ENCODE assay signal across 1 cellular context in the genomic region with DNA sequence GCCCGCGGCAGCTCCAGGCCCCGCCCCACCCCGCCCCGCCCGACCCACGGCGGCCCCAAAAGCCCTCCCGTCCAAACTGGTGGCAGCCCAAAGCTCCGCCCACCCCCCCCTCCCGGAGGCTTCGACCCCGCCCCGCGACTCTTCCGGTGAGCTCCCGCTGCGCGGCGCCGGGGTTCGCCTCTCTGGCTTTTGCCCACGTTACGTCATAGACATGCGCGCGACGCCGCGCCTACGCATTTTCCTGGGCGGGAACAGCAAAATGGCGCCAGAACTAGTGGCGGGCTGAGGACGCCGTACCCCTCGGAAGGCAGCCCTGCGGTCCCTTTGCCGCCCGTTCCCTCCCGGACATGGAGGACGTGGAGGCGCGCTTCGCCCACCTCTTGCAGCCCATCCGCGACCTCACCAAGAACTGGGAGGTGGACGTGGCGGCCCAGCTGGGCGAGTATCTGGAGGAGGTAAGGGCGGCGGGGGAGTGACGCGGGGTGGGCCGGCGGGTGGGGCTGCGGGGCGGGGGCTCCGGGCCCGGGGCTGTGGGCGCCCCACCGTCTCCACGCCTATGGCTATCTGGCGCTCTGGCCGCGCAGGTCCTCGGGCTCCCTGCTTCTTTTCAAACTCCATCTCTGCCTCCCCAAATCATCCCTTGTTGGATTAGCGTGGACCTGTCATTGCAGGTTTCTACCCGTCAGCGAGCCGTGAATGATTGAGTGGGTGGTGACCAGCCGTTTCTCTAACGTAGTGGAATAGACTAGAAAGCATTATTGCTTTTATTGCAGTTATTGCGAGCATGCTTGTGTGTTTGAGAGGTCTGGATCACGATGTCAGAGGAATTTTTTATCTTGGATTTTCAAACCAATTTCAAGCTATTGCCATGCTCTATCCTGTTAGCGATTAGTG.
A peak's percentile ranks its signal among the peaks of the same experiment; 100 is the strongest.
TF ChIP-seq lines count a peak whose summit lies in the region.

A gene (plus strand): TSS at position 234 of the 894 bp plus-strand sequence. CDS start 114 bp downstream, at position 348.

TF ChIP-seq in WTC11, 78 proteins besides CTCF, POLR2A, EP300 and RAD21 (continued from another document and continues in another):
- TF ChIP-seq RELA (CRISPR knock-in tag; IDR thresholded peaks at IDR 0.05; ENCODE audit: borderline replicate concordance) = no peak
- TF ChIP-seq EMX1 (CRISPR knock-in tag; IDR thresholded peaks at IDR 0.05) = no peak
- TF ChIP-seq CREM (CRISPR knock-in tag; IDR thresholded peaks at IDR 0.05) = peak; percentile 97
- TF ChIP-seq TEAD1 (CRISPR knock-in tag; IDR thresholded peaks at IDR 0.05) = peak; percentile 78; the same call in 1 of the 2 replicates
- TF ChIP-seq, protein P1, sequence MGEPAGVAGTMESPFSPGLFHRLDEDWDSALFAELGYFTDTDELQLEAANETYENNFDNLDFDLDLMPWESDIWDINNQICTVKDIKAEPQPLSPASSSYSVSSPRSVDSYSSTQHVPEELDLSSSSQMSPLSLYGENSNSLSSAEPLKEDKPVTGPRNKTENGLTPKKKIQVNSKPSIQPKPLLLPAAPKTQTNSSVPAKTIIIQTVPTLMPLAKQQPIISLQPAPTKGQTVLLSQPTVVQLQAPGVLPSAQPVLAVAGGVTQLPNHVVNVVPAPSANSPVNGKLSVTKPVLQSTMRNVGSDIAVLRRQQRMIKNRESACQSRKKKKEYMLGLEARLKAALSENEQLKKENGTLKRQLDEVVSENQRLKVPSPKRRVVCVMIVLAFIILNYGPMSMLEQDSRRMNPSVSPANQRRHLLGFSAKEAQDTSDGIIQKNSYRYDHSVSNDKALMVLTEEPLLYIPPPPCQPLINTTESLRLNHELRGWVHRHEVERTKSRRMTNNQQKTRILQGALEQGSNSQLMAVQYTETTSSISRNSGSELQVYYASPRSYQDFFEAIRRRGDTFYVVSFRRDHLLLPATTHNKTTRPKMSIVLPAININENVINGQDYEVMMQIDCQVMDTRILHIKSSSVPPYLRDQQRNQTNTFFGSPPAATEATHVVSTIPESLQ (CRISPR knock-in tag; IDR thresholded peaks at IDR 0.05) = no peak
- TF ChIP-seq JUN (CRISPR knock-in tag; IDR thresholded peaks at IDR 0.05) = no peak
- TF ChIP-seq, protein P2, sequence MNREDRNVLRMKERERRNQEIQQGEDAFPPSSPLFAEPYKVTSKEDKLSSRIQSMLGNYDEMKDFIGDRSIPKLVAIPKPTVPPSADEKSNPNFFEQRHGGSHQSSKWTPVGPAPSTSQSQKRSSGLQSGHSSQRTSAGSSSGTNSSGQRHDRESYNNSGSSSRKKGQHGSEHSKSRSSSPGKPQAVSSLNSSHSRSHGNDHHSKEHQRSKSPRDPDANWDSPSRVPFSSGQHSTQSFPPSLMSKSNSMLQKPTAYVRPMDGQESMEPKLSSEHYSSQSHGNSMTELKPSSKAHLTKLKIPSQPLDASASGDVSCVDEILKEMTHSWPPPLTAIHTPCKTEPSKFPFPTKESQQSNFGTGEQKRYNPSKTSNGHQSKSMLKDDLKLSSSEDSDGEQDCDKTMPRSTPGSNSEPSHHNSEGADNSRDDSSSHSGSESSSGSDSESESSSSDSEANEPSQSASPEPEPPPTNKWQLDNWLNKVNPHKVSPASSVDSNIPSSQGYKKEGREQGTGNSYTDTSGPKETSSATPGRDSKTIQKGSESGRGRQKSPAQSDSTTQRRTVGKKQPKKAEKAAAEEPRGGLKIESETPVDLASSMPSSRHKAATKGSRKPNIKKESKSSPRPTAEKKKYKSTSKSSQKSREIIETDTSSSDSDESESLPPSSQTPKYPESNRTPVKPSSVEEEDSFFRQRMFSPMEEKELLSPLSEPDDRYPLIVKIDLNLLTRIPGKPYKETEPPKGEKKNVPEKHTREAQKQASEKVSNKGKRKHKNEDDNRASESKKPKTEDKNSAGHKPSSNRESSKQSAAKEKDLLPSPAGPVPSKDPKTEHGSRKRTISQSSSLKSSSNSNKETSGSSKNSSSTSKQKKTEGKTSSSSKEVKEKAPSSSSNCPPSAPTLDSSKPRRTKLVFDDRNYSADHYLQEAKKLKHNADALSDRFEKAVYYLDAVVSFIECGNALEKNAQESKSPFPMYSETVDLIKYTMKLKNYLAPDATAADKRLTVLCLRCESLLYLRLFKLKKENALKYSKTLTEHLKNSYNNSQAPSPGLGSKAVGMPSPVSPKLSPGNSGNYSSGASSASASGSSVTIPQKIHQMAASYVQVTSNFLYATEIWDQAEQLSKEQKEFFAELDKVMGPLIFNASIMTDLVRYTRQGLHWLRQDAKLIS (CRISPR knock-in tag; IDR thresholded peaks at IDR 0.05; ENCODE audit: borderline replicate concordance) = no peak
- peak; percentile 74; the same call in 1 of the 2 replicates for TF ChIP-seq FOXP1 (CRISPR knock-in tag; IDR thresholded peaks at IDR 0.05; ENCODE audit: borderline replicate concordance)
- TF ChIP-seq NR3C1 (CRISPR knock-in tag; conservative IDR thresholded peaks at IDR 0.05; ENCODE audit: low read depth) = no peak
- 0 out of 2 replicates have a peak, but pooled peaks have one; percentile 23 for TF ChIP-seq TEAD4 (CRISPR knock-in tag; IDR thresholded peaks at IDR 0.05)
- TF ChIP-seq, protein P3, sequence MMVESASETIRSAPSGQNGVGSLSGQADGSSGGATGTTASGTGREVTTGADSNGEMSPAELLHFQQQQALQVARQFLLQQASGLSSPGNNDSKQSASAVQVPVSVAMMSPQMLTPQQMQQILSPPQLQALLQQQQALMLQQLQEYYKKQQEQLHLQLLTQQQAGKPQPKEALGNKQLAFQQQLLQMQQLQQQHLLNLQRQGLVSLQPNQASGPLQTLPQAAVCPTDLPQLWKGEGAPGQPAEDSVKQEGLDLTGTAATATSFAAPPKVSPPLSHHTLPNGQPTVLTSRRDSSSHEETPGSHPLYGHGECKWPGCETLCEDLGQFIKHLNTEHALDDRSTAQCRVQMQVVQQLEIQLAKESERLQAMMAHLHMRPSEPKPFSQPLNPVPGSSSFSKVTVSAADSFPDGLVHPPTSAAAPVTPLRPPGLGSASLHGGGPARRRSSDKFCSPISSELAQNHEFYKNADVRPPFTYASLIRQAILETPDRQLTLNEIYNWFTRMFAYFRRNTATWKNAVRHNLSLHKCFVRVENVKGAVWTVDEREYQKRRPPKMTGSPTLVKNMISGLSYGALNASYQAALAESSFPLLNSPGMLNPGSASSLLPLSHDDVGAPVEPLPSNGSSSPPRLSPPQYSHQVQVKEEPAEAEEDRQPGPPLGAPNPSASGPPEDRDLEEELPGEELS (CRISPR knock-in tag; IDR thresholded peaks at IDR 0.05) = no peak
- TF ChIP-seq RORB (CRISPR knock-in tag; IDR thresholded peaks at IDR 0.05) = no peak
- TF ChIP-seq, protein P4, sequence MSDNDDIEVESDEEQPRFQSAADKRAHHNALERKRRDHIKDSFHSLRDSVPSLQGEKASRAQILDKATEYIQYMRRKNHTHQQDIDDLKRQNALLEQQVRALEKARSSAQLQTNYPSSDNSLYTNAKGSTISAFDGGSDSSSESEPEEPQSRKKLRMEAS (CRISPR knock-in tag; IDR thresholded peaks at IDR 0.05) = peak; percentile 47; the same call in 1 of the 2 replicates
- TF ChIP-seq TP53 (CRISPR knock-in tag; IDR thresholded peaks at IDR 0.05) = no peak
- TF ChIP-seq, protein P5, sequence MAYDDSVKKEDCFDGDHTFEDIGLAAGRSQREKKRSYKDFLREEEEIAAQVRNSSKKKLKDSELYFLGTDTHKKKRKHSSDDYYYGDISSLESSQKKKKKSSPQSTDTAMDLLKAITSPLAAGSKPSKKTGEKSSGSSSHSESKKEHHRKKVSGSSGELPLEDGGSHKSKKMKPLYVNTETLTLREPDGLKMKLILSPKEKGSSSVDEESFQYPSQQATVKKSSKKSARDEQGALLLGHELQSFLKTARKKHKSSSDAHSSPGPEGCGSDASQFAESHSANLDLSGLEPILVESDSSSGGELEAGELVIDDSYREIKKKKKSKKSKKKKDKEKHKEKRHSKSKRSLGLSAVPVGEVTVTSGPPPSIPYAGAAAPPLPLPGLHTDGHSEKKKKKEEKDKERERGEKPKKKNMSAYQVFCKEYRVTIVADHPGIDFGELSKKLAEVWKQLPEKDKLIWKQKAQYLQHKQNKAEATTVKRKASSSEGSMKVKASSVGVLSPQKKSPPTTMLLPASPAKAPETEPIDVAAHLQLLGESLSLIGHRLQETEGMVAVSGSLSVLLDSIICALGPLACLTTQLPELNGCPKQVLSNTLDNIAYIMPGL (CRISPR knock-in tag; IDR thresholded peaks at IDR 0.05) = no peak
- TF ChIP-seq IRF2 (CRISPR knock-in tag; IDR thresholded peaks at IDR 0.05; ENCODE audit: borderline replicate concordance, low read depth) = no peak
- TF ChIP-seq ATF1 (CRISPR knock-in tag; IDR thresholded peaks at IDR 0.05) = peak; percentile 43; the same call in 1 of the 2 replicates
- TF ChIP-seq NFATC4 (CRISPR knock-in tag; IDR thresholded peaks at IDR 0.05) = no peak
- TF ChIP-seq, protein P6, sequence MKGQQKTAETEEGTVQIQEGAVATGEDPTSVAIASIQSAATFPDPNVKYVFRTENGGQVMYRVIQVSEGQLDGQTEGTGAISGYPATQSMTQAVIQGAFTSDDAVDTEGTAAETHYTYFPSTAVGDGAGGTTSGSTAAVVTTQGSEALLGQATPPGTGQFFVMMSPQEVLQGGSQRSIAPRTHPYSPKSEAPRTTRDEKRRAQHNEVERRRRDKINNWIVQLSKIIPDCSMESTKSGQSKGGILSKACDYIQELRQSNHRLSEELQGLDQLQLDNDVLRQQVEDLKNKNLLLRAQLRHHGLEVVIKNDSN (CRISPR knock-in tag; IDR thresholded peaks at IDR 0.05) = no peak; the same call in 1 of the 2 replicates
- TF ChIP-seq SMAD3 (CRISPR knock-in tag; IDR thresholded peaks at IDR 0.05; ENCODE audit: borderline replicate concordance) = 0 out of 2 replicates have a peak, but pooled peaks have one; percentile 43
- TF ChIP-seq JAZF1 (CRISPR knock-in tag; IDR thresholded peaks at IDR 0.05) = no peak
- TF ChIP-seq, protein P7, sequence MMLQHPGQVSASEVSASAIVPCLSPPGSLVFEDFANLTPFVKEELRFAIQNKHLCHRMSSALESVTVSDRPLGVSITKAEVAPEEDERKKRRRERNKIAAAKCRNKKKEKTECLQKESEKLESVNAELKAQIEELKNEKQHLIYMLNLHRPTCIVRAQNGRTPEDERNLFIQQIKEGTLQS (CRISPR knock-in tag; conservative IDR thresholded peaks at IDR 0.05) = 0 out of 2 replicates have a peak, but pooled peaks have one; percentile 23
- TF ChIP-seq, protein P8, sequence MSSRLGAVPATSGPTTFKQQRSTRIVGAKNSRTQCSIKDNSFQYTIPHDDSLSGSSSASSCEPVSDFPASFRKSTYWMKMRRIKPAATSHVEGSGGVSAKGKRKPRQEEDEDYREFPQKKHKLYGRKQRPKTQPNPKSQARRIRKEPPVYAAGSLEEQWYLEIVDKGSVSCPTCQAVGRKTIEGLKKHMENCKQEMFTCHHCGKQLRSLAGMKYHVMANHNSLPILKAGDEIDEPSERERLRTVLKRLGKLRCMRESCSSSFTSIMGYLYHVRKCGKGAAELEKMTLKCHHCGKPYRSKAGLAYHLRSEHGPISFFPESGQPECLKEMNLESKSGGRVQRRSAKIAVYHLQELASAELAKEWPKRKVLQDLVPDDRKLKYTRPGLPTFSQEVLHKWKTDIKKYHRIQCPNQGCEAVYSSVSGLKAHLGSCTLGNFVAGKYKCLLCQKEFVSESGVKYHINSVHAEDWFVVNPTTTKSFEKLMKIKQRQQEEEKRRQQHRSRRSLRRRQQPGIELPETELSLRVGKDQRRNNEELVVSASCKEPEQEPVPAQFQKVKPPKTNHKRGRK (CRISPR knock-in tag; IDR thresholded peaks at IDR 0.05; ENCODE audit: borderline replicate concordance) = no peak
- TF ChIP-seq, protein P9, sequence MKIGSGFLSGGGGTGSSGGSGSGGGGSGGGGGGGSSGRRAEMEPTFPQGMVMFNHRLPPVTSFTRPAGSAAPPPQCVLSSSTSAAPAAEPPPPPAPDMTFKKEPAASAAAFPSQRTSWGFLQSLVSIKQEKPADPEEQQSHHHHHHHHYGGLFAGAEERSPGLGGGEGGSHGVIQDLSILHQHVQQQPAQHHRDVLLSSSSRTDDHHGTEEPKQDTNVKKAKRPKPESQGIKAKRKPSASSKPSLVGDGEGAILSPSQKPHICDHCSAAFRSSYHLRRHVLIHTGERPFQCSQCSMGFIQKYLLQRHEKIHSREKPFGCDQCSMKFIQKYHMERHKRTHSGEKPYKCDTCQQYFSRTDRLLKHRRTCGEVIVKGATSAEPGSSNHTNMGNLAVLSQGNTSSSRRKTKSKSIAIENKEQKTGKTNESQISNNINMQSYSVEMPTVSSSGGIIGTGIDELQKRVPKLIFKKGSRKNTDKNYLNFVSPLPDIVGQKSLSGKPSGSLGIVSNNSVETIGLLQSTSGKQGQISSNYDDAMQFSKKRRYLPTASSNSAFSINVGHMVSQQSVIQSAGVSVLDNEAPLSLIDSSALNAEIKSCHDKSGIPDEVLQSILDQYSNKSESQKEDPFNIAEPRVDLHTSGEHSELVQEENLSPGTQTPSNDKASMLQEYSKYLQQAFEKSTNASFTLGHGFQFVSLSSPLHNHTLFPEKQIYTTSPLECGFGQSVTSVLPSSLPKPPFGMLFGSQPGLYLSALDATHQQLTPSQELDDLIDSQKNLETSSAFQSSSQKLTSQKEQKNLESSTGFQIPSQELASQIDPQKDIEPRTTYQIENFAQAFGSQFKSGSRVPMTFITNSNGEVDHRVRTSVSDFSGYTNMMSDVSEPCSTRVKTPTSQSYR (CRISPR knock-in tag; IDR thresholded peaks at IDR 0.05) = no peak
- TF ChIP-seq, protein P10, sequence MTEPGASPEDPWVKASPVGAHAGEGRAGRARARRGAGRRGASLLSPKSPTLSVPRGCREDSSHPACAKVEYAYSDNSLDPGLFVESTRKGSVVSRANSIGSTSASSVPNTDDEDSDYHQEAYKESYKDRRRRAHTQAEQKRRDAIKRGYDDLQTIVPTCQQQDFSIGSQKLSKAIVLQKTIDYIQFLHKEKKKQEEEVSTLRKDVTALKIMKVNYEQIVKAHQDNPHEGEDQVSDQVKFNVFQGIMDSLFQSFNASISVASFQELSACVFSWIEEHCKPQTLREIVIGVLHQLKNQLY (CRISPR knock-in tag; IDR thresholded peaks at IDR 0.05) = no peak
- TF ChIP-seq ZNF423 (CRISPR knock-in tag; IDR thresholded peaks at IDR 0.05) = no peak
- peak; percentile 92 for TF ChIP-seq FOXK1 (CRISPR knock-in tag; IDR thresholded peaks at IDR 0.05)
- no peak for TF ChIP-seq ZNF138 (CRISPR knock-in tag; conservative IDR thresholded peaks at IDR 0.05)
- TF ChIP-seq, protein P11, sequence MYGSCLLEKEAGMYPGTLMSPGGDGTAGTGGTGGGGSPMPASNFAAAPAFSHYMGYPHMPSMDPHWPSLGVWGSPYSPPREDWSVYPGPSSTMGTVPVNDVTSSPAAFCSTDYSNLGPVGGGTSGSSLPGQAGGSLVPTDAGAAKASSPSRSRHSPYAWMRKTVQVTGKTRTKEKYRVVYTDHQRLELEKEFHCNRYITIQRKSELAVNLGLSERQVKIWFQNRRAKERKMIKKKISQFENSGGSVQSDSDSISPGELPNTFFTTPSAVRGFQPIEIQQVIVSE (CRISPR knock-in tag; IDR thresholded peaks at IDR 0.05; ENCODE audit: borderline replicate concordance) = no peak
